Comparison of ENCODE assay signal across 8 cellular contexts in genomic region chr20:13221673-13222318, GRCh38. TPM values are rescaled to one million over a fixed set of nuclear protein-coding genes. Genes with fewer than 3 reads are reported as not detected.
DNase-seq lines count a peak whose midpoint lies in the region; ATAC-seq and TF ChIP-seq lines count a peak whose summit lies in the region.

No MANE protein-coding gene starts in this region.

- 0 out of 2 replicates have a peak, but pooled peaks cover 5% of the 10 kb centered on the region for H3K4me1 ChIP-seq in HAP-1
- H3K4me1 ChIP-seq in MM.1S (ENCODE audit: low read length): no peaks in the 10 kb centered on the region

- H3K4me3 ChIP-seq in HAP-1 (peak overlapping the region; percentile 9; the same call in 1 of the 2 replicates), MM.1S (ENCODE audit: low read length) (peak overlapping the region; percentile 49)

- H3K36me3 Mint-ChIP-seq in WTC11: peaks cover 3% of the 10 kb centered on the region; the same call in 1 of the 2 replicates

- POLR2A ChIA-PET in WTC11 (lab: Charles Lee): no interaction called here

- H3K4me2 ChIP-seq in MM.1S (ENCODE audit: low read depth, low read length): peak overlapping the region; percentile 80

- H3K27me3 ChIP-seq in HAP-1 (ENCODE audit: low read depth) (peaks cover 46% of the 10 kb centered on the region), MM.1S (replicated peaks; ENCODE audit: insufficient read depth, low read length) (peaks cover 36% of the 10 kb centered on the region)

- no peaks in the 10 kb centered on the region for H3F3A ChIP-seq in MM.1S (ENCODE audit: insufficient read depth, low read length)

- CTCF ChIA-PET in WTC11 (lab: Charles Lee): interaction anchor here (0.6 to 1.8 kb wide), 6 partner anchors 40 to 1830 kb away, joined by 3 to 6 read pairs (median 4); no protein-coding TSS in a partner anchor

- H3K4me3 Mint-ChIP-seq in WTC11: peak overlapping the region; percentile 82

- H3K36me3 ChIP-seq in HAP-1 (replicated peaks): no peaks in the 10 kb centered on the region
- H3K36me3 ChIP-seq in MM.1S (replicated peaks; ENCODE audit: insufficient read depth, low read length): no peaks in the 10 kb centered on the region

- no peak overlapping the region for H3K9ac ChIP-seq in MM.1S (ENCODE audit: low read length)

- no peaks in the 10 kb centered on the region for H4K20me1 ChIP-seq in MM.1S (ENCODE audit: insufficient read depth, low read length)

- H3K4me1 Mint-ChIP-seq in WTC11: peaks cover 14% of the 10 kb centered on the region

- TF ChIP-seq CTCF in GM10266 (IDR thresholded peaks at IDR 0.05; ENCODE audit: control insufficient read depth, insufficient read depth, low read depth, missing control alignments) (no peak), MM.1S (IDR thresholded peaks at IDR 0.05; ENCODE audit: low read length) (no peak), WTC11 (IDR thresholded peaks at IDR 0.05) (no peak)

- H3K9me3 ChIP-seq in HAP-1 (no peaks in the 10 kb centered on the region), MM.1S (replicated peaks; ENCODE audit: insufficient read depth, low read length) (no peaks in the 10 kb centered on the region)

- H3K27ac Mint-ChIP-seq in WTC11: no peak overlapping the region

- in situ Hi-C loops in HAP-1 (cut with MboI; ENCODE audit: low sequenced_read_pairs): no loop called here

- H2AFZ ChIP-seq in MM.1S (ENCODE audit: low read length): 0 out of 2 replicates have a peak overlapping the region, but pooled peaks have one; percentile 5

- DNase-seq in GM10266 (ENCODE audit: extremely low spot score): peak; percentile 83
- DNase-seq in HAP-1 (ENCODE audit: low spot score in 2 of 2): peak; percentile 39 to 68
- peak; percentile 80 for DNase-seq in MM.1S
- peak; percentile 71 for DNase-seq in WTC11 (ENCODE audit: low spot score)
- peak; percentile 16 for DNase-seq in cerebellum (ENCODE audit: low spot score)
- DNase-seq in left kidney (ENCODE audit: low read depth, low spot score): peak; percentile 92
- DNase-seq in stimulated activated CD4-positive, alpha-beta T cell treated with anti-CD3 and anti-CD28 coated beads, Interleukin-1b, Interleukin-23, amount 100 ng/mL, for 4 hours (ENCODE audit: low read depth in 2 of 2): peak; percentile 42 to 63
- no peak for DNase-seq in cortex of kidney (lab: John Stamatoyannopoulos, UW)

- no peaks in the 10 kb centered on the region for H3K79me2 ChIP-seq in MM.1S (ENCODE audit: low read length)

- H3K27ac ChIP-seq in MM.1S (ENCODE audit: low read length): no peak overlapping the region

- H3K9me3 Mint-ChIP-seq in WTC11: peaks cover 8% of the 10 kb centered on the region

- ATAC-seq in WTC11: peak; percentile 61

- H3K27me3 Mint-ChIP-seq in WTC11 (ENCODE audit: low read depth): peaks cover 66% of the 10 kb centered on the region

- H3K9me2 ChIP-seq in MM.1S (replicated peaks; ENCODE audit: insufficient read depth, low read length): no peaks in the 10 kb centered on the region

TF ChIP-seq in WTC11, 78 proteins besides CTCF, POLR2A, EP300 and RAD21 (continues in another document):
- TF ChIP-seq ELF4 (CRISPR knock-in tag; IDR thresholded peaks at IDR 0.05; ENCODE audit: low read depth): no peak
- no peak for TF ChIP-seq NR2C2 (CRISPR knock-in tag; IDR thresholded peaks at IDR 0.05)
- TF ChIP-seq HMGXB4 (CRISPR knock-in tag; IDR thresholded peaks at IDR 0.05): peak; percentile 67
- no peak for TF ChIP-seq ZNF232 (CRISPR knock-in tag; IDR thresholded peaks at IDR 0.05)
- TF ChIP-seq FOXK1 (CRISPR knock-in tag; IDR thresholded peaks at IDR 0.05): peak; percentile 67; the same call in 1 of the 2 replicates
- peak; percentile 39; the same call in 1 of the 2 replicates for TF ChIP-seq TCF7 (CRISPR knock-in tag; IDR thresholded peaks at IDR 0.05; ENCODE audit: low read depth)
- TF ChIP-seq ATF6 (CRISPR knock-in tag; IDR thresholded peaks at IDR 0.05): no peak
- no peak for TF ChIP-seq JAZF1 (CRISPR knock-in tag; IDR thresholded peaks at IDR 0.05)
- peak; percentile 71; the same call in 1 of the 2 replicates for TF ChIP-seq MYBL2 (CRISPR knock-in tag; IDR thresholded peaks at IDR 0.05)
- TF ChIP-seq ZNF425 (CRISPR knock-in tag; conservative IDR thresholded peaks at IDR 0.05): no peak
- no peak for TF ChIP-seq SMAD3 (CRISPR knock-in tag; IDR thresholded peaks at IDR 0.05; ENCODE audit: borderline replicate concordance)
- no peak for TF ChIP-seq TEAD4 (CRISPR knock-in tag; IDR thresholded peaks at IDR 0.05)
- peak; percentile 68 for TF ChIP-seq USF1 (CRISPR knock-in tag; IDR thresholded peaks at IDR 0.05)
- TF ChIP-seq NFATC4 (CRISPR knock-in tag; IDR thresholded peaks at IDR 0.05): no peak
- no peak for TF ChIP-seq NFYB (CRISPR knock-in tag; conservative IDR thresholded peaks at IDR 0.05; ENCODE audit: low read depth)
- peak; percentile 42; the same call in 1 of the 2 replicates for TF ChIP-seq IRF2 (CRISPR knock-in tag; IDR thresholded peaks at IDR 0.05; ENCODE audit: borderline replicate concordance, low read depth)
- TF ChIP-seq GRHL2 (CRISPR knock-in tag; IDR thresholded peaks at IDR 0.05; ENCODE audit: insufficient replicate concordance, severe bottlenecking): no peak
- TF ChIP-seq ZNF317 (CRISPR knock-in tag; IDR thresholded peaks at IDR 0.05; ENCODE audit: borderline replicate concordance, low read depth): no peak
- no peak for TF ChIP-seq SOX15 (CRISPR knock-in tag; IDR thresholded peaks at IDR 0.05)
- TF ChIP-seq SP1 (CRISPR knock-in tag; conservative IDR thresholded peaks at IDR 0.05): peak; percentile 55; the same call in 1 of the 2 replicates
- no peak for TF ChIP-seq ATF3 (CRISPR knock-in tag; conservative IDR thresholded peaks at IDR 0.05)
- peak; percentile 67; the same call in 1 of the 2 replicates for TF ChIP-seq TEAD1 (CRISPR knock-in tag; IDR thresholded peaks at IDR 0.05)
- no peak for TF ChIP-seq RORB (CRISPR knock-in tag; IDR thresholded peaks at IDR 0.05)
- TF ChIP-seq HMGA2 (CRISPR knock-in tag; IDR thresholded peaks at IDR 0.05): no peak
- no peak for TF ChIP-seq ESRRA (CRISPR knock-in tag; IDR thresholded peaks at IDR 0.05; ENCODE audit: borderline replicate concordance)

RNA-seq across cellular contexts. Expression of gene ISM1, which starts 0.7 kb away (rescaled TPM):
- total RNA-seq in WTC11 (2021): 0.52 to 0.85 TPM (median 0.62 TPM) in 3 replicates
- total RNA-seq in cerebellum: 0.54 TPM
